8 cellular contexts compared by ENCODE assay signal in the genomic region with DNA sequence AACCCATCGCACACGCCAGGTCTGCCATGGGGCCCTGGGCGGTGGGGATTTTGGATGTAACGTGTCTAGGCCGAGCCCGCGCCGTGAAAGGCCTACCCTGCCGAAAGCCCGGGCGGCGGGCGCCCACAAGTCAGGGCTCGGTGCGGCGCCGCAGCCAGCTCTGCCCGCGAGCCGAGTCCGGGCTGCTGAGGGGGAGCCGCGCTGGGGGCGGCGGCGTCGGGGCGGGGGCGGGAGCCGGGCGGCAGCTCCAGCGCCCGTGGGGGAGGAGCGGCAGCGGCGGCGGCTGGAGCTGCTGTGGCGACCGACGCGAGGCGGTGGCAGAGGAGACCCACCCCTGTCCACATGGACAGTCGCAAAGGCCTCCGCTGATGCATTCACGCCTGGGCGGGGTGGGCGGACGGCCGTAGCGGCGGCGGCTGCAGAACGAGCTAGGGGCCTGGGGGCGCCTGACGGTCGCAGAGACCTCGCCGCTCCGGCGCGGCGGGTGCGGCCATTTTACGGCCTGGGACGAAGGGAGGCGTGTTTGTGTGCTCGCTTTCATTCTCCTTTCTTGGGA. TPM values are rescaled to one million over a fixed set of nuclear protein-coding genes. Genes with fewer than 3 reads are reported as not detected.
DNase-seq lines count a peak whose midpoint lies in the region; ATAC-seq and TF ChIP-seq lines count a peak whose summit lies in the region.

Gene SENP6, plus strand, starts transcription at position 273 of the 556 bp plus-strand sequence. CDS start 645 bp downstream, outside the sequence.

- ATAC-seq in GM21576 (IDR thresholded peaks at IDR 0.05; ENCODE audit: unreplicated experiment) (peak; percentile 64), foreskin keratinocyte (peak; percentile 85)

- H3K4me3 ChIP-seq in DOHH2 (ENCODE audit: low read length) (peak within 1 kb of the TSS; percentile 95), SJSA1 (peak within 1 kb of the TSS; percentile 93), neuron (ENCODE audit: low read length) (peak within 1 kb of the TSS; percentile 88)

- DNase-seq in SJSA1 (ENCODE audit: low read depth in 1 of 2, low spot score in 2 of 2) (peak; percentile 87), foreskin keratinocyte (peak; percentile 54 to 72), stromal cell of bone marrow (ENCODE audit: low read depth) (peak; percentile 59)
- peak; percentile 52 for DNase-seq in activated gamma-delta T cell treated with anti-CD3 and anti-CD28 coated beads, Interleukin-2, amount 50 U/mL, for 16 hours (ENCODE audit: low read depth)

- H3K79me2 ChIP-seq in DOHH2 (ENCODE audit: control insufficient read depth, low read length) = peaks cover 58% of the 10 kb centered on the region

- TF ChIP-seq RAD21 in Ishikawa (IDR thresholded peaks at IDR 0.05; ENCODE audit: low read depth) = no peak

- H3K36me3 ChIP-seq in DOHH2 (ENCODE audit: control insufficient read depth, low read length) = peaks cover 25% of the 10 kb centered on the region
- peaks cover 10% of the 10 kb centered on the region for H3K36me3 ChIP-seq in SJSA1
- H3K36me3 ChIP-seq in neuron (ENCODE audit: insufficient read depth, low read length) = peaks cover 2% of the 10 kb centered on the region

- H3K4me2 ChIP-seq in DOHH2 (ENCODE audit: low read length) = peak within 1 kb of the TSS; percentile 86

- peak within 1 kb of the TSS; percentile 77 for H3K27ac ChIP-seq in DOHH2 (ENCODE audit: low read depth, low read length)
- H3K27ac ChIP-seq in SJSA1 = peak within 1 kb of the TSS; percentile 88
- peak within 1 kb of the TSS; percentile 97 for H3K27ac ChIP-seq in foreskin keratinocyte

- peaks cover 4% of the 10 kb centered on the region; the same call in 1 of the 2 replicates for H3F3A ChIP-seq in DOHH2 (ENCODE audit: control insufficient read depth, insufficient read depth)

- no peak for TF ChIP-seq CTCF in DOHH2 (IDR thresholded peaks at IDR 0.05; ENCODE audit: low read depth, low read length, poor library complexity, severe bottlenecking)
- TF ChIP-seq CTCF in foreskin keratinocyte (conservative IDR thresholded peaks at IDR 0.05) = no peak

- no peak for TF ChIP-seq EP300 in Ishikawa (IDR thresholded peaks at IDR 0.05; ENCODE audit: borderline replicate concordance)

- H3K9me3 ChIP-seq in DOHH2 (ENCODE audit: control insufficient read depth, insufficient read depth, low read length) (no peaks in the 10 kb centered on the region), SJSA1 (replicated peaks) (no peaks in the 10 kb centered on the region), neuron (ENCODE audit: low read length) (no peaks in the 10 kb centered on the region)

- no peaks in the 10 kb centered on the region for H3K27me3 ChIP-seq in DOHH2 (ENCODE audit: control insufficient read depth, low read length)
- no peaks in the 10 kb centered on the region for H3K27me3 ChIP-seq in SJSA1 (replicated peaks)
- H3K27me3 ChIP-seq in foreskin keratinocyte = no peaks in the 10 kb centered on the region
- H3K27me3 ChIP-seq in neuron (ENCODE audit: insufficient read depth, low read length) = no peaks in the 10 kb centered on the region

- no peaks in the 10 kb centered on the region for H3K9me2 ChIP-seq in DOHH2 (replicated peaks; ENCODE audit: control insufficient read depth, low read length)

- H3K4me1 ChIP-seq in DOHH2 (ENCODE audit: control insufficient read depth, low read length) (peaks cover 41% of the 10 kb centered on the region), SJSA1 (replicated peaks) (peaks cover 12% of the 10 kb centered on the region), foreskin keratinocyte (peaks cover 6% of the 10 kb centered on the region), neuron (ENCODE audit: insufficient read depth, low read length) (peaks cover 8% of the 10 kb centered on the region)

- peak within 1 kb of the TSS; percentile 86 for H2AFZ ChIP-seq in neuron (ENCODE audit: low read depth, low read length)

- 0 out of 2 replicates have a peak, but pooled peaks cover 8% of the 10 kb centered on the region for H4K20me1 ChIP-seq in DOHH2 (ENCODE audit: control insufficient read depth, insufficient read depth, low read depth, low read length)

TF ChIP-seq in Ishikawa, 13 proteins besides CTCF, POLR2A, EP300 and RAD21:
- TF ChIP-seq TEAD4 (IDR thresholded peaks at IDR 0.05) (no peak), MAX (IDR thresholded peaks at IDR 0.05) (peak; percentile 47; the same call in 1 of the 2 replicates), YY1 (IDR thresholded peaks at IDR 0.05; ENCODE audit: low read depth) (peak; percentile 87), TAF1 (IDR thresholded peaks at IDR 0.05; ENCODE audit: low read depth) (peak; percentile 49; the same call in 1 of the 2 replicates), CEBPB (IDR thresholded peaks at IDR 0.05) (no peak), ZBTB7A (IDR thresholded peaks at IDR 0.05; ENCODE audit: low read depth) (peak; percentile 44; the same call in 1 of the 2 replicates)

RNA-seq across cellular contexts. Expression of gene SENP6, which starts in this region (rescaled TPM):
- total RNA-seq in SJSA1 (2014; rRNA removed; shearing (Covaris generic)) = 40.0 and 67.7 TPM in 2 replicates
- 48.6 and 51.1 TPM in 2 replicates for total RNA-seq in foreskin keratinocyte
- 14.2 and 16.8 TPM in 2 replicates for polyA plus RNA-seq in foreskin keratinocyte

Comparison
In these comparisons a context has a peak if more than half of its experiments do, and no peak if none do; other contexts are left out.
1. Peak in every context shown above with its lines: DNase-seq, ATAC-seq, H3K4me3 ChIP-seq and H3K27ac ChIP-seq.